Comparison of ENCODE assay signal across 9 cellular contexts in the genomic region with DNA sequence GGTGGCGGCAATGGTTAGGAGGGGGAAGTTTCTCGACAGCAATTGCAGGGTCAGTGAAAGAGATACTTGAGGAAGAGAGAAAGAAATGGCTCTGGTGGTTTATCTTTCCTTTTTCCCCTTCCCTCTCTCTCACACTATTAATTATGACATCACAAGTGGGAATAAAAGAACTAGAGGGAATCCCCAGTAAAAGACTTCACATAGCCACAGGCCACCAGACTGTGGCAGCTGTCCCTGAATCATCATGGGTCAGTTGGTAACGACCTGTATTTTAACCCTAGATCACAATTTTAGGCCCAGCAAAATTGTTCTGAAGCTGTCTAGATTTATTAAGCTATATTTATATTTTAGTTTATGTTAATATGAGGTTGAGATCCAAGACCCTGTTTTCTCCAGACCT. TPM values are rescaled to one million over a fixed set of nuclear protein-coding genes. Genes with fewer than 3 reads are reported as not detected.
DNase-seq lines count a peak whose midpoint lies in the region; ATAC-seq and TF ChIP-seq lines count a peak whose summit lies in the region.
"Had no signal": no experiment of that assay in that cellular context is flagged by ENCODE, and none has a peak within 500 bp of the region (broad histone marks: within the 10 kb centered on the region; RNA-seq: fewer than 3 reads in every experiment).

No MANE protein-coding gene starts in this region.

- H3K36me3 ChIP-seq in body of pancreas (replicated peaks in 1 of 2; ENCODE audit: insufficient read depth in 1 of 2, low read depth in 2 of 2) = no peaks in the 10 kb centered on the region
- peaks cover 0 to 7% (median 0%) of the 10 kb centered on the region in 4 donors for H3K36me3 ChIP-seq in upper lobe of left lung

- TF ChIP-seq POLR2A in body of pancreas (IDR thresholded peaks at IDR 0.05) (no peak), upper lobe of left lung (IDR thresholded peaks at IDR 0.05) (no peak)

- TF ChIP-seq EP300 in upper lobe of left lung (IDR thresholded peaks at IDR 0.05) = no peak

- H3K9me3 Mint-ChIP-seq in activated T-cell treated with anti-CD3 and anti-CD28 coated beads, Interleukin-2, amount 50 U/mL, for 72 hours = no peaks in the 10 kb centered on the region
- H3K9me3 Mint-ChIP-seq in naive B cell = no peaks in the 10 kb centered on the region
- H3K9me3 Mint-ChIP-seq: T-helper 1 cell treated with Interleukin-12 subunit alpha and Interleukin-12 subunit beta and Interleukin-4 antibody, amounts not matched to agents 30 μg/mL and 1 μg/mL, for 36 hours had no signal

- H3K9me3 ChIP-seq in body of pancreas = no peaks in the 10 kb centered on the region
- H3K9me3 ChIP-seq in upper lobe of left lung = no peaks in the 10 kb centered on the region

- peak overlapping the region in 1 of 2 donors; percentile 79 for H3K4me3 Mint-ChIP-seq in activated T-cell treated with anti-CD3 and anti-CD28 coated beads, Interleukin-2, amount 50 U/mL, for 72 hours
- H3K4me3 Mint-ChIP-seq in naive B cell = no peak overlapping the region
- H3K4me3 Mint-ChIP-seq: T-helper 1 cell treated with Interleukin-12 subunit alpha and Interleukin-12 subunit beta and Interleukin-4 antibody, amounts not matched to agents 30 μg/mL and 1 μg/mL, for 36 hours had no signal

- H3K27ac ChIP-seq in body of pancreas (peak overlapping the region in 3 of 4 donors; percentile 48 to 63 (median 61)), upper lobe of left lung (peak overlapping the region; percentile 65 to 81 (median 76))

- TF ChIP-seq CTCF in body of pancreas (IDR thresholded peaks at IDR 0.05) = no peak
- no peak for TF ChIP-seq CTCF in upper lobe of left lung (IDR thresholded peaks at IDR 0.05)

- intact Hi-C loops in body of pancreas (cut with DNase I) = no loop called here

- no peak for ATAC-seq in activated T-cell treated with anti-CD3 and anti-CD28 coated beads, Interleukin-2, amount 50 U/mL, for 72 hours (replicated peaks in 1 of 2)
- ATAC-seq in body of pancreas = no peak
- no peak for ATAC-seq in naive B cell (ENCODE audit: low read depth in 2 of 2)
- peak in 1 of 2 donors; percentile 39 for ATAC-seq in upper lobe of left lung (ENCODE audit: low FRiP score in 2 of 2)
- ATAC-seq in HG02623 (IDR thresholded peaks at IDR 0.05; ENCODE audit: unreplicated experiment) = no peak
- ATAC-seq in HG03175 (IDR thresholded peaks at IDR 0.05; ENCODE audit: unreplicated experiment) = no peak

- H3K27me3 Mint-ChIP-seq in activated T-cell treated with anti-CD3 and anti-CD28 coated beads, Interleukin-2, amount 50 U/mL, for 72 hours (ENCODE audit: low read depth) = no peaks in the 10 kb centered on the region
- H3K27me3 Mint-ChIP-seq in naive B cell = no peaks in the 10 kb centered on the region

- peaks cover 55% of the 10 kb centered on the region for H3K4me1 ChIP-seq in body of pancreas
- peaks cover 22 to 66% (median 53%) of the 10 kb centered on the region in 4 donors for H3K4me1 ChIP-seq in upper lobe of left lung

- DNase-seq in activated T-cell treated with anti-CD3 and anti-CD28 coated beads, Interleukin-2, amount 50 U/mL, for 72 hours = no peak
- no peak for DNase-seq in activated T-cell treated with anti-CD3 and anti-CD28 coated beads, Interleukin-2, amount 50 U/mL, for 48 hours
- DNase-seq in body of pancreas = no peak
- DNase-seq in naive B cell = no peak
- no peak for DNase-seq in upper lobe of left lung
- no peak for DNase-seq in activated effector memory CD4-positive, alpha-beta T cell treated with anti-CD3 and anti-CD28 coated beads, Interleukin-2, amount 50 U/mL, for 16 hours

- H3K4me3 ChIP-seq in body of pancreas = no peak overlapping the region
- no peak overlapping the region for H3K4me3 ChIP-seq in upper lobe of left lung

- H3K36me3 Mint-ChIP-seq in activated T-cell treated with anti-CD3 and anti-CD28 coated beads, Interleukin-2, amount 50 U/mL, for 72 hours (ENCODE audit: insufficient read depth in 2 of 2) = peaks cover 0 to 14% of the 10 kb centered on the region in 2 donors
- H3K36me3 Mint-ChIP-seq in naive B cell = peaks cover 0 to 8% of the 10 kb centered on the region in 2 donors

- peaks cover 78% of the 10 kb centered on the region for H3K4me1 Mint-ChIP-seq in activated T-cell treated with anti-CD3 and anti-CD28 coated beads, Interleukin-2, amount 50 U/mL, for 72 hours (ENCODE audit: low read depth)
- H3K4me1 Mint-ChIP-seq in naive B cell = peaks cover 34 to 48% (median 39%) of the 10 kb centered on the region in 3 donors

- 75 to 86% methylated on average over 3 of the region's 3 CpGs for WGBS in body of pancreas, 2 donors
- 64 to 72% methylated on average over 3 of the region's 3 CpGs for WGBS in upper lobe of left lung, 2 donors

- H3K27me3 ChIP-seq in body of pancreas (no peaks in the 10 kb centered on the region), upper lobe of left lung (no peaks in the 10 kb centered on the region)

- H3K27ac Mint-ChIP-seq in activated T-cell treated with anti-CD3 and anti-CD28 coated beads, Interleukin-2, amount 50 U/mL, for 72 hours = peak overlapping the region; percentile 91
- H3K27ac Mint-ChIP-seq in naive B cell = peak overlapping the region in 5 of 6 donors; percentile 65 to 90 (median 71)

RNA-seq across cellular contexts. Expression of a gene that starts 40.3 kb away (rescaled TPM):
- total RNA-seq in activated T-cell treated with anti-CD3 and anti-CD28 coated beads, Interleukin-2, amount 50 U/mL, for 72 hours = 100 to 1,000 TPM; 299 to 323 TPM
- 10 to 100 TPM; 77.3 to 82.4 TPM for total RNA-seq in body of pancreas
- 100 to 1,000 TPM; 188 to 346 (median 260) TPM for polyA plus RNA-seq in naive B cell (ENCODE audit: low read depth in 6 of 6)
- total RNA-seq in upper lobe of left lung = 100 to 1,000 TPM; 231 to 506 (median 357) TPM
